1 cellular context compared by ENCODE assay signal in the genomic region with DNA sequence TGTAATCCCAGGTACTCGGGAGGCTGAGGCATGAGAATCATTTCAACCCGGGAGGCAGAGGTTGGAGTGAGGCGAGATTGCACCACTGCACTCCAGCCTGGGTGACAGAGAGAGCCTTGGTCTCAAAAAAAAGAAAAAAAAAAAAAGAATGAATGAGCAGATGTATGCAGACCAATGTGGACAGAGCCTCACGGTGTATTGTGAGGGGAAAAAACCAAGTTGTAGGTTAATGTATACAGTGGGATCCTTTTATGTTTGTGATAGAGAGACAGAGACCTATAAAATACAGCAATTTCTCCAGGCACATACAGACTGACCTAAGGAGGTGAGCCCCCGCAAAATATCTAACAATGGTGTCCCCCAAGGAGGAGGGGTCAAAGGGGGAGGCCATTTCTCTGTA.
TF ChIP-seq lines count a peak whose summit lies in the region.

No MANE protein-coding gene starts in this region.

TF ChIP-seq in HEK293, 187 proteins besides CTCF, POLR2A, EP300 and RAD21 (continued from another document):
- TF ChIP-seq, protein P1, sequence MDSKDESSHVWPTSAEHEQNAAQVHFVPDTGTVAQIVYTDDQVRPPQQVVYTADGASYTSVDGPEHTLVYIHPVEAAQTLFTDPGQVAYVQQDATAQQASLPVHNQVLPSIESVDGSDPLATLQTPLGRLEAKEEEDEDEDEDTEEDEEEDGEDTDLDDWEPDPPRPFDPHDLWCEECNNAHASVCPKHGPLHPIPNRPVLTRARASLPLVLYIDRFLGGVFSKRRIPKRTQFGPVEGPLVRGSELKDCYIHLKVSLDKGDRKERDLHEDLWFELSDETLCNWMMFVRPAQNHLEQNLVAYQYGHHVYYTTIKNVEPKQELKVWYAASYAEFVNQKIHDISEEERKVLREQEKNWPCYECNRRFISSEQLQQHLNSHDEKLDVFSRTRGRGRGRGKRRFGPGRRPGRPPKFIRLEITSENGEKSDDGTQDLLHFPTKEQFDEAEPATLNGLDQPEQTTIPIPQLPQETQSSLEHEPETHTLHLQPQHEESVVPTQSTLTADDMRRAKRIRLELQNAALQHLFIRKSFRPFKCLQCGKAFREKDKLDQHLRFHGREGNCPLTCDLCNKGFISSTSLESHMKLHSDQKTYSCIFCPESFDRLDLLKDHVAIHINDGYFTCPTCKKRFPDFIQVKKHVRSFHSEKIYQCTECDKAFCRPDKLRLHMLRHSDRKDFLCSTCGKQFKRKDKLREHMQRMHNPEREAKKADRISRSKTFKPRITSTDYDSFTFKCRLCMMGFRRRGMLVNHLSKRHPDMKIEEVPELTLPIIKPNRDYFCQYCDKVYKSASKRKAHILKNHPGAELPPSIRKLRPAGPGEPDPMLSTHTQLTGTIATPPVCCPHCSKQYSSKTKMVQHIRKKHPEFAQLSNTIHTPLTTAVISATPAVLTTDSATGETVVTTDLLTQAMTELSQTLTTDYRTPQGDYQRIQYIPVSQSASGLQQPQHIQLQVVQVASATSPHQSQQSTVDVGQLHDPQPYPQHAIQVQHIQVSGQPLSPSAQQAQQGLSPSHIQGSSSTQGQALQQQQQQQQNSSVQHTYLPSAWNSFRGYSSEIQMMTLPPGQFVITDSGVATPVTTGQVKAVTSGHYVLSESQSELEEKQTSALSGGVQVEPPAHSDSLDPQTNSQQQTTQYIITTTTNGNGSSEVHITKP (tag by site-specific recombination; IDR thresholded peaks at IDR 0.05), result peak; percentile 74
- no peak for TF ChIP-seq KLF16 (tag by site-specific recombination; IDR thresholded peaks at IDR 0.05)
- no peak for TF ChIP-seq ZSCAN23 (tag by site-specific recombination; IDR thresholded peaks at IDR 0.05)
- no peak for TF ChIP-seq OVOL3 (tag by site-specific recombination; IDR thresholded peaks at IDR 0.05)
